ENCODE assay signal across 30 cellular contexts in the genomic region with DNA sequence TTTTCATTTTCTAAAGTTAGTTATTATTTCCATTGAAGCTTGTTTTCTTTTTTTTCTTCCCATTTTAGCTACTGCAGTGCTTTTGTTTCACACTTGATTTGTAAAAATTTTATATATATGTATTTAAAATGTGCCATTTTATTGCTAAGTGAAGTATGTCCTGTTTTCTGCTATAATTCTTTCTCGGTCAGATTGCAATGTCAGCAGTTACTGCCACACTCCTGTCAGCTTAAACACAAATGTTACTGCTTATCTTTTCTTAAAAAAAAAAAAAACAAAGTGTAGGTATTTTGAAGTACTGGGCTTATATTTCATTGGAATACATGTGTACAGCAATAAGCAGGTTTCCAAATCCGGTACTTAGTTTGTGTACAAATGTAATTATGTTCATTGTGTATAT.
"Had no signal": no experiment of that assay in that cellular context is flagged by ENCODE, and none has a peak within 500 bp of the region (broad histone marks: within the 10 kb centered on the region; RNA-seq: fewer than 3 reads in every experiment).

No MANE protein-coding gene starts in this region.

- H3K4me1 Mint-ChIP-seq: activated CD4-positive, alpha-beta T cell treated with anti-CD3 and anti-CD28 coated beads for 36 hours; activated naive CD4-positive, alpha-beta T cell treated with anti-CD3 and anti-CD28 coated beads, Interleukin-2, amount 10 ng/mL, durations not matched to agents 7 days and 5 days; activated naive CD8-positive, alpha-beta T cell treated with anti-CD3 and anti-CD28 coated beads, Interleukin-2, amount 10 ng/mL, durations not matched to agents 7 days and 5 days had no signal

- H3K27me3 ChIP-seq: ascending aorta, esophagus squamous epithelium, gastroesophageal sphincter, heart right ventricle had no signal

- H3K4me3 Mint-ChIP-seq: activated CD4-positive, alpha-beta memory T cell treated with anti-CD3 and anti-CD28 coated beads for 36 hours; activated CD4-positive, alpha-beta T cell treated with anti-CD3 and anti-CD28 coated beads for 36 hours; activated CD4-positive, alpha-beta T cell treated with anti-CD3 and anti-CD28 coated beads, Interleukin-2, amount 10 ng/mL, durations not matched to agents 24 days and 14 days; activated CD8-positive, alpha-beta memory T cell treated with anti-CD3 and anti-CD28 coated beads, Interleukin-2, amount 10 ng/mL, durations not matched to agents 7 days and 5 days; activated CD8-positive, alpha-beta T cell treated with anti-CD3 and anti-CD28 coated beads, Interleukin-2, amount 10 ng/mL, durations not matched to agents 7 days and 5 days; activated naive CD4-positive, alpha-beta T cell treated with anti-CD3 and anti-CD28 coated beads, Interleukin-2, amount 10 ng/mL, durations not matched to agents 7 days and 5 days; activated naive CD8-positive, alpha-beta T cell treated with anti-CD3 and anti-CD28 coated beads, Interleukin-2, amount 10 ng/mL, durations not matched to agents 7 days and 5 days; activated T-cell treated with anti-CD3 and anti-CD28 coated beads, Interleukin-2, amount 50 U/mL, for 72 hours; brain had no signal

- H3K27ac ChIP-seq: ascending aorta, epithelial cell of prostate, esophagus squamous epithelium, gastroesophageal sphincter, heart right ventricle had no signal

- FAIRE-seq: bronchial epithelial cell, colon, endometrium had no signal

- H3K9me3 ChIP-seq: ascending aorta, esophagus squamous epithelium, gastroesophageal sphincter, heart right ventricle had no signal

- H3K4me3 ChIP-seq: ascending aorta, esophagus squamous epithelium, gastroesophageal sphincter, heart right ventricle had no signal

- DNase-seq: activated CD4-positive, alpha-beta memory T cell treated with anti-CD3 and anti-CD28 coated beads for 36 hours; activated CD4-positive, alpha-beta T cell treated with anti-CD3 and anti-CD28 coated beads for 36 hours; activated CD4-positive, alpha-beta T cell treated with anti-CD3 and anti-CD28 coated beads, Interleukin-2, amount 10 ng/mL, durations not matched to agents 24 days and 14 days; activated CD4-positive, CD25-positive, alpha-beta regulatory T cell; activated CD4-positive, CD25-positive, alpha-beta regulatory T cell treated with anti-CD3 and anti-CD28 coated beads, Interleukin-2, amount 50 U/mL, for 72 hours; activated CD8-positive, alpha-beta memory T cell treated with anti-CD3 and anti-CD28 coated beads, Interleukin-2, amount 10 ng/mL, durations not matched to agents 7 days and 5 days; activated CD8-positive, alpha-beta memory T cell treated with anti-CD3 and anti-CD28 coated beads, Interleukin-2, amount 50 U/mL, for 4 hours; activated CD8-positive, alpha-beta T cell treated with anti-CD3 and anti-CD28 coated beads, Interleukin-2, amount 10 ng/mL, durations not matched to agents 7 days and 5 days; activated gamma-delta T cell; activated naive CD4-positive, alpha-beta T cell; activated naive CD4-positive, alpha-beta T cell treated with anti-CD3 and anti-CD28 coated beads, Interleukin-2, amount 10 ng/mL, durations not matched to agents 7 days and 5 days; activated naive CD8-positive, alpha-beta T cell treated with anti-CD3 and anti-CD28 coated beads, Interleukin-2, amount 10 ng/mL, durations not matched to agents 7 days and 5 days; activated T-cell treated with anti-CD3 and anti-CD28 coated beads, Interleukin-2, amount 50 U/mL, for 1 hour; activated T-cell treated with anti-CD3 and anti-CD28 coated beads, Interleukin-2, amount 50 U/mL, for 72 hours; caudate nucleus; cortex of kidney; dermis blood vessel endothelial cell; effector CD8-positive, alpha-beta T cell; esophagus squamous epithelium; foreskin melanocyte; heart right ventricle; T-helper 2 cell had no signal

- H3K9me3 Mint-ChIP-seq: activated CD4-positive, alpha-beta memory T cell treated with anti-CD3 and anti-CD28 coated beads for 36 hours; activated CD4-positive, alpha-beta T cell treated with anti-CD3 and anti-CD28 coated beads, Interleukin-2, amount 10 ng/mL, durations not matched to agents 24 days and 14 days; activated naive CD4-positive, alpha-beta T cell treated with anti-CD3 and anti-CD28 coated beads, Interleukin-2, amount 10 ng/mL, durations not matched to agents 7 days and 5 days; activated naive CD4-positive, alpha-beta T cell treated with anti-CD3 and anti-CD28 coated beads, Interleukin-2, amount 50 U/mL, for 72 hours; activated naive CD8-positive, alpha-beta T cell treated with anti-CD3 and anti-CD28 coated beads, Interleukin-2, amount 10 ng/mL, durations not matched to agents 7 days and 5 days; activated T-cell treated with anti-CD3 and anti-CD28 coated beads, Interleukin-2, amount 50 U/mL, for 72 hours had no signal

- ATAC-seq: activated CD4-positive, alpha-beta T cell treated with anti-CD3 and anti-CD28 coated beads for 36 hours; activated CD8-positive, alpha-beta memory T cell treated with anti-CD3 and anti-CD28 coated beads, Interleukin-2, amount 10 ng/mL, durations not matched to agents 7 days and 5 days; activated CD8-positive, alpha-beta T cell treated with anti-CD3 and anti-CD28 coated beads, Interleukin-2, amount 10 ng/mL, durations not matched to agents 7 days and 5 days; activated naive CD4-positive, alpha-beta T cell treated with anti-CD3 and anti-CD28 coated beads, Interleukin-2, amount 50 U/mL, for 72 hours; activated T-cell treated with anti-CD3 and anti-CD28 coated beads, Interleukin-2, amount 50 U/mL, for 72 hours; gastroesophageal sphincter; heart right ventricle had no signal

- H3K36me3 Mint-ChIP-seq: activated naive CD4-positive, alpha-beta T cell treated with anti-CD3 and anti-CD28 coated beads, Interleukin-2, amount 10 ng/mL, durations not matched to agents 7 days and 5 days; activated naive CD4-positive, alpha-beta T cell treated with anti-CD3 and anti-CD28 coated beads, Interleukin-2, amount 50 U/mL, for 72 hours; activated naive CD8-positive, alpha-beta T cell treated with anti-CD3 and anti-CD28 coated beads, Interleukin-2, amount 10 ng/mL, durations not matched to agents 7 days and 5 days had no signal

- H3K27ac Mint-ChIP-seq: activated CD4-positive, alpha-beta memory T cell treated with anti-CD3 and anti-CD28 coated beads for 36 hours; activated CD4-positive, alpha-beta T cell treated with anti-CD3 and anti-CD28 coated beads for 36 hours; activated CD4-positive, alpha-beta T cell treated with anti-CD3 and anti-CD28 coated beads, Interleukin-2, amount 10 ng/mL, durations not matched to agents 24 days and 14 days; activated CD8-positive, alpha-beta memory T cell treated with anti-CD3 and anti-CD28 coated beads, Interleukin-2, amount 10 ng/mL, durations not matched to agents 7 days and 5 days; activated CD8-positive, alpha-beta T cell treated with anti-CD3 and anti-CD28 coated beads, Interleukin-2, amount 10 ng/mL, durations not matched to agents 7 days and 5 days; activated naive CD4-positive, alpha-beta T cell treated with anti-CD3 and anti-CD28 coated beads, Interleukin-2, amount 10 ng/mL, durations not matched to agents 7 days and 5 days; activated naive CD4-positive, alpha-beta T cell treated with anti-CD3 and anti-CD28 coated beads, Interleukin-2, amount 50 U/mL, for 72 hours; activated naive CD8-positive, alpha-beta T cell treated with anti-CD3 and anti-CD28 coated beads, Interleukin-2, amount 10 ng/mL, durations not matched to agents 7 days and 5 days; activated T-cell treated with anti-CD3 and anti-CD28 coated beads, Interleukin-2, amount 50 U/mL, for 72 hours had no signal

- H3K27me3 Mint-ChIP-seq: activated CD4-positive, alpha-beta memory T cell treated with anti-CD3 and anti-CD28 coated beads for 36 hours; activated CD4-positive, alpha-beta T cell treated with anti-CD3 and anti-CD28 coated beads for 36 hours; activated CD4-positive, alpha-beta T cell treated with anti-CD3 and anti-CD28 coated beads, Interleukin-2, amount 10 ng/mL, durations not matched to agents 24 days and 14 days; activated CD8-positive, alpha-beta memory T cell treated with anti-CD3 and anti-CD28 coated beads, Interleukin-2, amount 10 ng/mL, durations not matched to agents 7 days and 5 days; activated naive CD4-positive, alpha-beta T cell treated with anti-CD3 and anti-CD28 coated beads, Interleukin-2, amount 10 ng/mL, durations not matched to agents 7 days and 5 days; activated naive CD8-positive, alpha-beta T cell treated with anti-CD3 and anti-CD28 coated beads, Interleukin-2, amount 10 ng/mL, durations not matched to agents 7 days and 5 days; brain had no signal

- H3K4me1 ChIP-seq: ascending aorta, esophagus squamous epithelium, heart right ventricle had no signal
